Comparison of ENCODE assay signal across 28 cellular contexts in the genomic region with DNA sequence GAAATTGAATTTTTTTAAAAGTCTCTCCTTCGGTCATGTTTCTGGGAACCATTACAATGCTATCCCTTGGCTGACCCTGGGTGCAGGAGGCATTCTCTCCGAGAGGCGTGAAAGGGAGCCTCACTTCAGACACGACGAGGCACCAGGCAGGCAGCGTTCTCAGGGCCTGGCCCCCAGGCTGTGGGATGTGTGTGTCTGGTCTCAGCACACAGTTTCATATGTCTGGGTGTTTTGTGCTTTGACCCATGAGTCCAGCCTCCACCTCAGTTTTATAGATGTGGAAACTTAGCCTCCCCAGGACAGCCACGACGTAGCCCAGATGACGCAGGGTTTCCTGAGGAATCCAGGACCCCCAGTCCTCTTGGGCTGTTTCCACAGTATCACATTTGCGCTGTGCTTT. TPM values are rescaled to one million over a fixed set of nuclear protein-coding genes. Genes with fewer than 3 reads are reported as not detected.
DNase-seq lines count a peak whose midpoint lies in the region; ATAC-seq and TF ChIP-seq lines count a peak whose summit lies in the region.
"Had no signal": no experiment of that assay in that cellular context is flagged by ENCODE, and none has a peak within 500 bp of the region (broad histone marks: within the 10 kb centered on the region; RNA-seq: fewer than 3 reads in every experiment).

No MANE protein-coding gene starts in this region.

- no peak overlapping the region for H3K4me2 ChIP-seq in mesendoderm (ENCODE audit: low read length)
- H3K4me2 ChIP-seq: hepatocyte had no signal

- no peak overlapping the region for H3K18ac ChIP-seq in mesendoderm (ENCODE audit: low read length)

- H3K27ac ChIP-seq in mesendoderm (ENCODE audit: low read depth, low read length), result no peak overlapping the region
- H3K27ac ChIP-seq in stomach smooth muscle (ENCODE audit: low read length), result peak overlapping the region; percentile 53
- no peak overlapping the region for H3K27ac ChIP-seq in brain microvascular endothelial cell
- H3K27ac ChIP-seq: 22Rv1, C4-2B, hepatocyte, SJCRH30, VCaP had no signal

- H3K36me3 ChIP-seq in mesendoderm (ENCODE audit: control insufficient read depth, insufficient read depth, low read length), result no peaks in the 10 kb centered on the region
- no peaks in the 10 kb centered on the region for H3K36me3 ChIP-seq in stomach smooth muscle (ENCODE audit: control insufficient read depth in 2 of 2, insufficient read depth in 2 of 2, low read length in 2 of 2)
- no peaks in the 10 kb centered on the region for H3K36me3 ChIP-seq in brain microvascular endothelial cell (replicated peaks)
- H3K36me3 ChIP-seq: SJCRH30 had no signal

- no peaks in the 10 kb centered on the region for H3K79me1 ChIP-seq in mesendoderm (ENCODE audit: low read length)

- intact Hi-C loops in Right ventricle myocardium inferior (cut with DNase I), result no loop called here
- intact Hi-C loops in cardiac septum (cut with DNase I), result no loop called here

- in situ Hi-C loops in brain microvascular endothelial cell (cut with HindIII; ENCODE audit: low pct_ligation_motif_present, low sequenced_read_pairs), result no loop called here

- TF ChIP-seq CTCF in brain microvascular endothelial cell (IDR thresholded peaks at IDR 0.05; ENCODE audit: low read depth, low read length, missing control alignments), result no peak

- no peak overlapping the region for H3K4ac ChIP-seq in mesendoderm (ENCODE audit: low read depth, low read length)

- no peak overlapping the region for H2BK120ac ChIP-seq in mesendoderm (ENCODE audit: low read depth, low read length)

- peak; percentile 29 for ATAC-seq in Right ventricle myocardium inferior
- ATAC-seq in GM21515 (IDR thresholded peaks at IDR 0.05; ENCODE audit: unreplicated experiment), result no peak
- ATAC-seq in HG03460 (IDR thresholded peaks at IDR 0.05; ENCODE audit: unreplicated experiment), result no peak
- ATAC-seq: activated CD8-positive, alpha-beta T cell treated with anti-CD3 and anti-CD28 coated beads, Interleukin-2, amount 10 ng/mL, durations not matched to agents 7 days and 5 days; left lobe of liver; naive thymus-derived CD4-positive, alpha-beta T cell had no signal

- WGBS in mesendoderm (ENCODE audit: extremely low coverage, insufficient coverage, low lambda C conversion rate), result no CpG with 5 or more reads among the region's 10 CpGs

- H3K23ac ChIP-seq in mesendoderm (ENCODE audit: low read length), result no peak overlapping the region

- H3K56ac ChIP-seq in mesendoderm (ENCODE audit: low read length), result peak overlapping the region; percentile 72

- H3K79me2 ChIP-seq in mesendoderm (ENCODE audit: control insufficient read depth, insufficient read depth, low read length), result no peaks in the 10 kb centered on the region
- H3K79me2 ChIP-seq: hepatocyte had no signal

- no peak overlapping the region for H2AK5ac ChIP-seq in mesendoderm (ENCODE audit: low read length)

- no peak overlapping the region for H2BK5ac ChIP-seq in mesendoderm (ENCODE audit: low read length)

- H4K8ac ChIP-seq in mesendoderm (ENCODE audit: low read depth, low read length), result no peak overlapping the region

- H3K27me3 ChIP-seq in mesendoderm (ENCODE audit: insufficient read depth, low read length, poor library complexity), result no peaks in the 10 kb centered on the region
- H3K27me3 ChIP-seq in stomach smooth muscle (ENCODE audit: control insufficient read depth in 1 of 2, insufficient read depth in 2 of 2, low read length in 2 of 2), result peaks cover 0 to 2% of the 10 kb centered on the region in 2 donors
- H3K27me3 ChIP-seq in brain microvascular endothelial cell (replicated peaks), result no peaks in the 10 kb centered on the region
- H3K27me3 ChIP-seq: hepatocyte had no signal

- no peak overlapping the region for H2BK15ac ChIP-seq in mesendoderm (replicated peaks; ENCODE audit: low read depth)

- no peak overlapping the region for H4K5ac ChIP-seq in mesendoderm (ENCODE audit: low read length)

- peak overlapping the region; percentile 5 for H3K9ac ChIP-seq in mesendoderm (ENCODE audit: low read length)
- H3K9ac ChIP-seq in stomach smooth muscle (ENCODE audit: low read length in 2 of 2), result no peak overlapping the region

- DNase-seq in Right ventricle myocardium inferior (ENCODE audit: missing footprints), result no peak
- DNase-seq in cardiac septum (ENCODE audit: low spot score), result no peak
- DNase-seq in mesendoderm, result no peak
- no peak for DNase-seq in brain microvascular endothelial cell
- DNase-seq in A172 (ENCODE audit: low spot score), result no peak
- DNase-seq: activated CD4-positive, alpha-beta T cell treated with anti-CD3 and anti-CD28 coated beads for 4 hours; activated CD8-positive, alpha-beta T cell treated with anti-CD3 and anti-CD28 coated beads, Interleukin-2, amount 10 ng/mL, durations not matched to agents 7 days and 5 days; activated naive CD4-positive, alpha-beta T cell treated with anti-CD3 and anti-CD28 coated beads, Interleukin-2, amount 50 U/mL, for 16 hours; COR-L47; DMS53; foreskin melanocyte; naive thymus-derived CD4-positive, alpha-beta T cell; NCI-H1048; NCI-H1694; NCI-H446 treated with DMSO at 0.1 percent for 48 hours; SJCRH30; small intestine; stimulated activated naive CD4-positive, alpha-beta T cell; SW 1271 had no signal

- H3K4me1 ChIP-seq in mesendoderm (ENCODE audit: control insufficient read depth, low read depth, low read length) (peaks cover 6% of the 10 kb centered on the region), stomach smooth muscle (ENCODE audit: control insufficient read depth, insufficient read depth, low read length) (peaks cover 24% of the 10 kb centered on the region)
- H3K4me1 ChIP-seq: SJCRH30 had no signal

- H3K4me3 ChIP-seq in mesendoderm (ENCODE audit: low read length) (no peak overlapping the region), stomach smooth muscle (ENCODE audit: low read length in 2 of 2) (no peak overlapping the region), brain microvascular endothelial cell (ENCODE audit: low read depth, low read length) (no peak overlapping the region)
- H3K4me3 ChIP-seq: hepatocyte, K562, SJCRH30 had no signal

- H3K9me3 ChIP-seq in stomach smooth muscle (ENCODE audit: control insufficient read depth in 2 of 2, low read length in 2 of 2), result no peaks in the 10 kb centered on the region
- H3K9me3 ChIP-seq: SJCRH30 had no signal

RNA-seq across cellular contexts. Expression of a gene that starts 34.0 kb away (rescaled TPM):
- total RNA-seq in Right ventricle myocardium inferior, result 16.5 TPM
- total RNA-seq in cardiac septum, result 15.6 TPM
- polyA plus RNA-seq in mesendoderm (2013, experiment 1 of 2), result 7.1 TPM
- polyA plus RNA-seq in mesendoderm (2013, experiment 2 of 2), result 7.9 TPM
- not detected in 2 replicates for total RNA-seq in A172 (2014; rRNA removed; shearing (Covaris generic))
- total RNA-seq: SJCRH30 had no signal
- polyA plus RNA-seq: K562; naive thymus-derived CD4-positive, alpha-beta T cell had no signal

Comparison
In these comparisons a context has a peak if more than half of its experiments do, and no peak if none do; other contexts are left out.
1. RNA of a gene that starts 34.0 kb away (total RNA-seq): 16.5 TPM in Right ventricle myocardium inferior (single experiment) and 15.6 TPM in cardiac septum (single experiment); not detected in A172; every median in the first group is over 10 times any median in the second.